Comparison of ENCODE assay signal across 8 cellular contexts in genomic region chr7:151351027-151351426, GRCh38. TPM values are rescaled to one million over a fixed set of nuclear protein-coding genes. Genes with fewer than 3 reads are reported as not detected.
DNase-seq lines count a peak whose midpoint lies in the region; ATAC-seq and TF ChIP-seq lines count a peak whose summit lies in the region.

No MANE protein-coding gene starts in this region.

- H3K9me3 ChIP-seq in SJCRH30 (replicated peaks), result no peaks in the 10 kb centered on the region

- H3K4me3 ChIP-seq in SJCRH30 (no peak overlapping the region), cardiac fibroblast (replicated peaks in 1 of 2; ENCODE audit: low read depth in 2 of 2, low read length in 2 of 2) (no peak overlapping the region)

- DNase-seq in GM13977 (ENCODE audit: low spot score) (peak; percentile 16), SJCRH30 (peak; percentile 33 to 39), cardiac fibroblast (ENCODE audit: low read depth in 2 of 2) (no peak), SW480 (ENCODE audit: low spot score) (no peak), OCI-M2 (lab: John Stamatoyannopoulos, UW; ENCODE audit: unreplicated experiment) (no peak), COLO668 (lab: John Stamatoyannopoulos, UW; ENCODE audit: unreplicated experiment) (no peak), left lobe of liver (ENCODE audit: low spot score) (no peak)
- peak; percentile 34 to 48 for DNase-seq in stimulated activated CD4-positive, alpha-beta T cell treated with anti-CD3 and anti-CD28 coated beads, Interleukin-4, amount 100 ng/mL, for 4 hours

- no peaks in the 10 kb centered on the region for H3K27me3 ChIP-seq in SJCRH30

- no peak for ATAC-seq in left lobe of liver

- H3K36me3 ChIP-seq in SJCRH30, result peaks cover 31% of the 10 kb centered on the region

- no peaks in the 10 kb centered on the region for H3K4me1 ChIP-seq in SJCRH30

- in situ Hi-C loops in GM13977 (cut with MboI; ENCODE audit: low pct_unique_long_range_greater_than_20kb, low sequenced_read_pairs, unreplicated experiment), result loop anchor here (25.0 kb wide), 1 partner anchor 411 kb away; no protein-coding TSS in a partner anchor

- peak; percentile 65 for TF ChIP-seq CTCF in GM13977 (IDR thresholded peaks at IDR 0.05; ENCODE audit: extremely low read depth, insufficient read depth, missing control alignments)
- TF ChIP-seq CTCF in cardiac fibroblast (IDR thresholded peaks at IDR 0.05; ENCODE audit: low read depth, low read length), result peak; percentile 14

- no peak overlapping the region for H3K27ac ChIP-seq in SJCRH30

RNA-seq across cellular contexts. Expression of gene NUB1, which starts 9.4 kb away (rescaled TPM):
- total RNA-seq in SJCRH30 (2014; rRNA removed; shearing (Covaris generic)), result 56.8 and 61.5 TPM in 2 replicates
- total RNA-seq in left lobe of liver, result 19.0 TPM

RNA-seq across cellular contexts. Expression of gene WDR86, which starts 58.8 kb away (rescaled TPM):
- 0.46 and 1.0 TPM in 2 replicates for total RNA-seq in SJCRH30 (2014; rRNA removed; shearing (Covaris generic))
- 0.28 TPM for total RNA-seq in left lobe of liver

Comparison
In these comparisons a context has a peak if more than half of its experiments do, and no peak if none do; other contexts are left out.
1. DNase-seq: peak in GM13977 (single experiment), SJCRH30 (2 of 2) and stimulated activated CD4-positive, alpha-beta T cell treated with anti-CD3 and anti-CD28 coated beads, Interleukin-4, amount 100 ng/mL, for 4 hours (2 of 2); none in cardiac fibroblast (0 of 2), SW480 (single experiment), OCI-M2 (single experiment), COLO668 (single experiment) and left lobe of liver (single experiment).